ENCODE assay signal across 8 cellular contexts in the genomic region with DNA sequence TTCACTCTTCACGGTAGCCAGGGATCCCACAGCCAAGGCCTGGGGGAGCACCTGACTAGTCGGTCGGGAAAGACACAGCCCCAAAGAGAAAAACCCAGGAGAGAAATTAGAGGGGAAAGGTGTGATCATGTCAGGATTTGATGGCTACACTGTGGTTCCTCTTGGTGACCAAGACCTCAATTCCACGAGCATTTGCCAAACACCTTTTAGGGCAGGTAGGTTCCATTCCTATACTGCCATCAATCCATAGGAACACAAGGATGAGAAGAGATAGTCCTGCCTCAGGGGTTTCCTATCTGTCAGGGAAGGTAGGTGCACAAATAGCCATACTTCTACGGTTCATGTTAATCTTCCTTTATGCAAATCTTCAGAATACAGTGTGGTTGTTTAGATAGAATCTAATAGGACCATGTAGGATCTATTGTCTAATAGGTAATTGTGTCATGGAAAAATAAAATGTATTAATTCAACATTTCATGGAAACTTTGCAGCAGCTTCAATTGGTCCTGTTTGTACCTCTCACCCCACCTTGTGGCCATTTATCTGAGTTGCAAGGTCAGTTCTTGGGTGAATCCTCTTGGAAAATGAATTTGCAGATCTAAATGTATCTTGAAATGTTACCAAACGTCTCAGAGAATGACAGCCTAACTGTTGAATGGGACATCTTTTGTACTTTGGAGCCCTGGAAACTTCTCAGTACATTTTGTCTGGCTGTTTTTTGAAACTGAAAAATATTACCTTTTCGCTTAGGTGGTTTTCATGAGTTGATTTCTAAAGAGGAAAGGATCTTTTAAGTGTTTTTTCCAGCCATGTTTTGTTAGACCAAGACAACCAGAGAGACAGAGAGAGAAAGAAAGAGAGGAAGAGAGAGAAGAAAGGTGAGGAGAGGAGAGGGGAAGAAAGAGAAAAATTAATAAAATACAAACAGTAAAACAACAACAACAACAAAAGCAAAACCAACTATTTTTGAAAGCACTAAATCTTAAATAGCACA. TPM values are rescaled to one million over a fixed set of nuclear protein-coding genes. Genes with fewer than 3 reads are reported as not detected.
DNase-seq lines count a peak whose midpoint lies in the region; ATAC-seq, FAIRE-seq and TF ChIP-seq lines count a peak whose summit lies in the region.

No MANE protein-coding gene starts in this region.

- H3K4me1 ChIP-seq in astrocyte (ENCODE audit: insufficient read depth, low read length) (peaks cover 13% of the 10 kb centered on the region), iPS DF 6.9 (ENCODE audit: control insufficient read depth, insufficient read depth, low read length) (no peaks in the 10 kb centered on the region)

- H3K9me3 Mint-ChIP-seq in astrocyte (ENCODE audit: unreplicated experiment) = no peaks in the 10 kb centered on the region

- peak; percentile 77 for FAIRE-seq in astrocyte (lab: Jason Lieb, UNC)

- H3K9me3 ChIP-seq in astrocyte (ENCODE audit: insufficient read depth, low read depth, low read length) (no peaks in the 10 kb centered on the region), iPS DF 6.9 (ENCODE audit: control insufficient read depth, insufficient read depth, low read length) (no peaks in the 10 kb centered on the region), T-helper 17 cell (ENCODE audit: control insufficient read depth, low read length, poor library complexity, severe bottlenecking) (no peaks in the 10 kb centered on the region)

- H3K27me3 Mint-ChIP-seq in astrocyte (ENCODE audit: low read depth, unreplicated experiment) (peaks cover 22% of the 10 kb centered on the region), T-helper 17 cell (peaks cover 28% of the 10 kb centered on the region)

- H3K4me1 Mint-ChIP-seq in astrocyte (ENCODE audit: low read depth, unreplicated experiment) (peaks cover 11% of the 10 kb centered on the region), T-helper 17 cell (peaks cover 4% of the 10 kb centered on the region)

- H3K36me3 Mint-ChIP-seq in astrocyte (ENCODE audit: low read depth, unreplicated experiment) = no peaks in the 10 kb centered on the region
- peaks cover 2% of the 10 kb centered on the region for H3K36me3 Mint-ChIP-seq in T-helper 17 cell (ENCODE audit: low read depth)

- no peaks in the 10 kb centered on the region for H4K20me1 ChIP-seq in astrocyte (ENCODE audit: insufficient read depth, low read length)

- WGBS in iPS DF 6.9 (ENCODE audit: insufficient coverage, insufficient read length) = no CpG with 5 or more reads among the region's 7 CpGs

- DNase-seq in AG20443 (ENCODE audit: low spot score) (peak; percentile 76), GM06990 (ENCODE audit: extremely low read depth, insufficient read length) (no peak), NCI-H2227 (lab: John Stamatoyannopoulos, UW; ENCODE audit: unreplicated experiment) (peak; percentile 47), astrocyte (ENCODE audit: low read depth) (peak; percentile 57), iPS DF 6.9 (ENCODE audit: low read depth, low spot score) (peak; percentile 31), T-helper 17 cell (no peak)
- peak in 2 of 3 experiments; percentile 13 to 16 for DNase-seq in stimulated activated CD4-positive, alpha-beta T cell treated with anti-CD3 and anti-CD28 coated beads, TNF-alpha, amount 100 ng/mL, for 24 hours (ENCODE audit: low read depth in 3 of 3)

- no peaks in the 10 kb centered on the region; the same call in 1 of the 2 replicates for H3K27me3 ChIP-seq in GM06990 (replicated peaks; ENCODE audit: control insufficient read depth, insufficient read depth, low read length)
- no peaks in the 10 kb centered on the region for H3K27me3 ChIP-seq in astrocyte (ENCODE audit: insufficient read depth, low read length)
- H3K27me3 ChIP-seq in iPS DF 6.9 (ENCODE audit: control insufficient read depth, insufficient read depth, low read length) = no peaks in the 10 kb centered on the region

- no peak overlapping the region for H3K4me3 Mint-ChIP-seq in astrocyte (ENCODE audit: unreplicated experiment)
- H3K4me3 Mint-ChIP-seq in T-helper 17 cell = no peak overlapping the region

- H3K79me2 ChIP-seq in astrocyte (ENCODE audit: insufficient read depth, low read length) = no peaks in the 10 kb centered on the region

- no peak overlapping the region for H2AFZ ChIP-seq in astrocyte (ENCODE audit: low read depth, low read length)

- no peak overlapping the region for H3K4me2 ChIP-seq in astrocyte (ENCODE audit: low read length)

- no peak overlapping the region for H3K9ac ChIP-seq in astrocyte (ENCODE audit: low read length)

- H3K27ac ChIP-seq in astrocyte (ENCODE audit: low read depth, low read length) = no peak overlapping the region
- no peak overlapping the region for H3K27ac ChIP-seq in iPS DF 6.9 (ENCODE audit: low read length)

- TF ChIP-seq CTCF in GM06990 (IDR thresholded peaks at IDR 0.05; ENCODE audit: insufficient read depth, low read length, poor library complexity, severe bottlenecking) (peak; percentile 72), astrocyte (IDR thresholded peaks at IDR 0.05; ENCODE audit: insufficient read depth, low read depth, low read length) (peak; percentile 91)

- H3K27ac Mint-ChIP-seq in astrocyte (ENCODE audit: unreplicated experiment) = no peak overlapping the region
- no peak overlapping the region for H3K27ac Mint-ChIP-seq in T-helper 17 cell

- H3K36me3 ChIP-seq in GM06990 (ENCODE audit: control insufficient read depth, insufficient read depth, low read length) = no peaks in the 10 kb centered on the region
- no peaks in the 10 kb centered on the region for H3K36me3 ChIP-seq in astrocyte (ENCODE audit: insufficient read depth, low read length)
- H3K36me3 ChIP-seq in iPS DF 6.9 (ENCODE audit: control insufficient read depth, insufficient read depth, low read length) = no peaks in the 10 kb centered on the region

- ATAC-seq in T-helper 17 cell (no peak), GM21825 (IDR thresholded peaks at IDR 0.05; ENCODE audit: unreplicated experiment) (no peak)

- H3K4me3 ChIP-seq in GM06990 (replicated peaks; ENCODE audit: low read depth, low read length) = no peak overlapping the region
- no peak overlapping the region for H3K4me3 ChIP-seq in astrocyte (ENCODE audit: insufficient read depth, low read depth, low read length)
- no peak overlapping the region for H3K4me3 ChIP-seq in iPS DF 6.9 (ENCODE audit: low read length)

RNA-seq across cellular contexts. Expression of a gene that starts 33.7 kb away (rescaled TPM):
- total RNA-seq in astrocyte (not detected in 2 replicates), T-helper 17 cell (not detected)

Comparison
In these comparisons a context has a peak if more than half of its experiments do, and no peak if none do; other contexts are left out.
1. DNase-seq: peak in AG20443 (single experiment), NCI-H2227 (single experiment), astrocyte (single experiment), iPS DF 6.9 (single experiment) and stimulated activated CD4-positive, alpha-beta T cell treated with anti-CD3 and anti-CD28 coated beads, TNF-alpha, amount 100 ng/mL, for 24 hours (2 of 3); none in GM06990 (single experiment) and T-helper 17 cell (0 of 3).